17 cellular contexts compared by ENCODE assay signal in the genomic region with DNA sequence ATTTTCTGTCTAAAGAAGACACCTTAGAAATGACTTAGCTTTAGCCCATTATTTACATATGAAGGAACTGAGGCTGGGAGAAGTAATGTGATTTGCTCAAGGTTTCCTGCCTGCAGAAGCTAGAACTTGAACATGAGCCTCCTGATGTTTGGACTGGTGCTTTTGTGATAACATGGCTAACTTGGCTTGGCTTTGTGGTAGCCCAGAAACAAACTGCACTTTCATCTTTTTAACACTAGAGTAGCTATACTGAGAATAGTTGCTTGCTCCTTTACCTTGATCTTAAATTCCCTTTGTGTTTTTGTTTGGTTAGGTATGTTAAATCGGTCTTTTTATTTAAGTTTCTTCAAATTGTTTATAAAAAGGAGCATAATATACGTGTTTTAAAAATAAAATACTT.
"Had no signal": no experiment of that assay in that cellular context is flagged by ENCODE, and none has a peak within 500 bp of the region (broad histone marks: within the 10 kb centered on the region; RNA-seq: fewer than 3 reads in every experiment).

No MANE protein-coding gene starts in this region.

- H3K36me3 ChIP-seq: right atrium auricular region, tibial artery, vagina had no signal

- H3K4me1 ChIP-seq: right atrium auricular region, tibial artery, vagina had no signal

- H3K4me3 ChIP-seq: right atrium auricular region, tibial artery, vagina had no signal

- DNase-seq: activated CD4-positive, alpha-beta T cell treated with anti-CD3 and anti-CD28 coated beads for 4 hours; activated CD4-positive, alpha-beta T cell treated with anti-CD3 and anti-CD28 coated beads, Interleukin-2, amount 50 U/mL, for 48 hours; activated CD4-positive, CD25-positive, alpha-beta regulatory T cell; activated naive CD4-positive, alpha-beta T cell treated with Interleukin-2 at 50 U/mL for 16 hours; activated naive CD8-positive, alpha-beta T cell treated with anti-CD3 and anti-CD28 coated beads for 36 hours; activated T-cell treated with anti-CD3 and anti-CD28 coated beads, Interleukin-2, amount 50 U/mL, for 48 hours; central memory CD4-positive, alpha-beta T cell; dermis blood vessel endothelial cell; effector CD8-positive, alpha-beta T cell; foreskin melanocyte; left ventricle myocardium superior; stimulated activated CD4-positive, alpha-beta T cell treated with anti-CD3 and anti-CD28 coated beads, Interleukin-4, amount 100 ng/mL, for 24 hours; stimulated activated naive CD4-positive, alpha-beta T cell treated with Interleukin-2 at 50 U/mL for 16 hours; T1000; tibial artery had no signal

- H3K27me3 ChIP-seq: right atrium auricular region, tibial artery, vagina had no signal

- H3K9me3 ChIP-seq: right atrium auricular region, tibial artery, vagina had no signal

- H3K27ac ChIP-seq: right atrium auricular region, tibial artery, vagina had no signal
